22 cellular contexts compared by ENCODE assay signal in genomic region chr3:98529856-98530459, GRCh38. TPM values are rescaled to one million over a fixed set of nuclear protein-coding genes. Genes with fewer than 3 reads are reported as not detected.
A peak's percentile ranks its signal among the peaks of the same experiment; 100 is the strongest.
DNase-seq lines count a peak whose midpoint lies in the region; ATAC-seq and TF ChIP-seq lines count a peak whose summit lies in the region.
"Had no signal": no experiment of that assay in that cellular context is flagged by ENCODE, and none has a peak within 500 bp of the region (broad histone marks: within the 10 kb centered on the region; RNA-seq: fewer than 3 reads in every experiment).

No MANE protein-coding gene starts in this region.

- H3K9me3 Mint-ChIP-seq in activated T-cell treated with anti-CD3 and anti-CD28 coated beads, Interleukin-2, amount 50 U/mL, for 72 hours, result no peaks in the 10 kb centered on the region
- no peaks in the 10 kb centered on the region for H3K9me3 Mint-ChIP-seq in activated T-helper 17 cell treated with anti-CD3 and anti-CD28 coated beads, Interleukin-2, amount 50 U/mL, for 72 hours
- H3K9me3 Mint-ChIP-seq: activated naive CD4-positive, alpha-beta T cell treated with anti-CD3 and anti-CD28 coated beads, Interleukin-2, amount 50 U/mL, for 72 hours; brain; CD14-positive monocyte had no signal

- TF ChIP-seq POLR2A in HCT116 (IDR thresholded peaks at IDR 0.05; ENCODE audit: borderline replicate concordance, extremely low read depth, insufficient read depth, insufficient read length) (no peak), transverse colon (IDR thresholded peaks at IDR 0.05) (no peak)

- in situ Hi-C loops in transverse colon (cut with MboI; ENCODE audit: low pct_ligation_motif_present in 1 of 4, low pct_unique_long_range_greater_than_20kb in 1 of 4, low sequenced_read_pairs in 3 of 4), result no loop called here

- no peak for TF ChIP-seq CTCF in HCT116 (IDR thresholded peaks at IDR 0.05 in 2 of 3, conservative IDR thresholded peaks at IDR 0.05 in 1 of 3; ENCODE audit: borderline replicate concordance in 1 of 3, insufficient read depth in 1 of 3, low read depth in 2 of 3, low read length in 2 of 3)
- TF ChIP-seq CTCF in transverse colon (IDR thresholded peaks at IDR 0.05), result no peak
- no peak for TF ChIP-seq CTCF in GM10248 (IDR thresholded peaks at IDR 0.05; ENCODE audit: control extremely low read depth, extremely low read depth, low read depth, missing control alignments)

- H3K79me2 ChIP-seq in HCT116 (ENCODE audit: insufficient read depth, low read length), result peaks cover 85% of the 10 kb centered on the region

- CTCF ChIA-PET in HCT116 (lab: Charles Lee) (no interaction called here), GM10248 (lab: Yijun Ruan, JAX) (interaction anchor here (1.0 to 1.5 kb wide), 6 partner anchors 12 to 490 kb away, joined by 3 to 5 read pairs (median 4); no protein-coding TSS in a partner anchor)

- RAD21 ChIA-PET in HCT116 (lab: Charles Lee; ENCODE audit: low non-redundant PET in 1 of 2, low total read pairs in 2 of 2, uncharacterized antibody in 2 of 2, unreplicated experiment in 2 of 2), result no interaction called here

- H3K36me3 Mint-ChIP-seq in activated T-cell treated with anti-CD3 and anti-CD28 coated beads, Interleukin-2, amount 50 U/mL, for 72 hours (ENCODE audit: insufficient read depth in 2 of 2), result peaks cover 10 to 14% of the 10 kb centered on the region in 2 donors
- H3K36me3 Mint-ChIP-seq in activated T-helper 17 cell treated with anti-CD3 and anti-CD28 coated beads, Interleukin-2, amount 50 U/mL, for 72 hours (ENCODE audit: low read depth), result peaks cover 86% of the 10 kb centered on the region
- H3K36me3 Mint-ChIP-seq: brain, CD14-positive monocyte had no signal

- no peaks in the 10 kb centered on the region for H3K27me3 ChIP-seq in HCT116 (ENCODE audit: insufficient read depth, low read length)
- H3K27me3 ChIP-seq in transverse colon, result no peaks in the 10 kb centered on the region
- H3K27me3 ChIP-seq: left lung, uterus had no signal

- no peak for DNase-seq in activated T-cell treated with anti-CD3 and anti-CD28 coated beads, Interleukin-2, amount 50 U/mL, for 72 hours
- DNase-seq in activated T-cell treated with anti-CD3 and anti-CD28 coated beads for 4 hours (no peak), HCT116 (ENCODE audit: low read depth, low spot score) (no peak), transverse colon (no peak), GM10248 (ENCODE audit: extremely low spot score) (no peak)
- DNase-seq: activated CD4-positive, CD25-positive, alpha-beta regulatory T cell treated with anti-CD3 and anti-CD28 coated beads, Interleukin-2, amount 50 U/mL, for 72 hours; heart left ventricle; left lung; midbrain; NCI-H1436; small intestine; stimulated activated CD4-positive, alpha-beta T cell treated with anti-CD3 and anti-CD28 coated beads, Interleukin-4, amount 100 ng/mL, for 1 hour; uterus had no signal

- H3K4me1 Mint-ChIP-seq in activated T-cell treated with anti-CD3 and anti-CD28 coated beads, Interleukin-2, amount 50 U/mL, for 72 hours (ENCODE audit: low read depth), result peaks cover 59% of the 10 kb centered on the region
- peaks cover 16% of the 10 kb centered on the region for H3K4me1 Mint-ChIP-seq in activated T-helper 17 cell treated with anti-CD3 and anti-CD28 coated beads, Interleukin-2, amount 50 U/mL, for 72 hours
- H3K4me1 Mint-ChIP-seq: brain had no signal

- H3K4me2 ChIP-seq in HCT116 (ENCODE audit: low read length), result peak overlapping the region; percentile 23

- peak overlapping the region; percentile 8 for H3K27ac Mint-ChIP-seq in activated T-cell treated with anti-CD3 and anti-CD28 coated beads, Interleukin-2, amount 50 U/mL, for 72 hours
- H3K27ac Mint-ChIP-seq in activated T-helper 17 cell treated with anti-CD3 and anti-CD28 coated beads, Interleukin-2, amount 50 U/mL, for 72 hours, result peak overlapping the region; percentile 67
- H3K27ac Mint-ChIP-seq: activated naive CD4-positive, alpha-beta T cell treated with anti-CD3 and anti-CD28 coated beads, Interleukin-2, amount 50 U/mL, for 72 hours; CD14-positive monocyte had no signal

- peak overlapping the region; percentile 44 for H3K27ac ChIP-seq in HCT116 (ENCODE audit: low read depth, low read length)
- peak overlapping the region in 3 of 4 donors; percentile 6 to 34 (median 27) for H3K27ac ChIP-seq in transverse colon
- H3K27ac ChIP-seq: heart left ventricle, left lung, uterus had no signal

- H3K36me3 ChIP-seq in HCT116 (ENCODE audit: control insufficient read depth in 1 of 2, insufficient read depth in 2 of 2, low read length in 2 of 2) (peaks cover 0 to 3% of the 10 kb centered on the region in 2 experiments; a peak in 1 of 4 replicates), transverse colon (no peaks in the 10 kb centered on the region)
- H3K36me3 ChIP-seq: heart left ventricle, left lung, uterus had no signal

- 81 to 82% methylated on average over 8 of the region's 8 CpGs for WGBS in transverse colon (ENCODE audit: low coverage in 1 of 2), 2 donors

- TF ChIP-seq EP300 in transverse colon (IDR thresholded peaks at IDR 0.05; ENCODE audit: low read depth), result no peak

- ATAC-seq in activated T-cell treated with anti-CD3 and anti-CD28 coated beads, Interleukin-2, amount 50 U/mL, for 72 hours (replicated peaks in 1 of 2), result no peak
- ATAC-seq in HCT116, result peak; percentile 40
- no peak for ATAC-seq in activated T-helper 17 cell treated with anti-CD3 and anti-CD28 coated beads, Interleukin-2, amount 50 U/mL, for 72 hours (replicated peaks)
- no peak for ATAC-seq in HG03520 (IDR thresholded peaks at IDR 0.05; ENCODE audit: unreplicated experiment)
- ATAC-seq in HG03139 (IDR thresholded peaks at IDR 0.05; ENCODE audit: unreplicated experiment), result no peak
- ATAC-seq: heart left ventricle, left lung had no signal

- H3K9ac ChIP-seq in HCT116 (ENCODE audit: low read length), result no peak overlapping the region; the same call in 1 of the 2 replicates

- no peaks in the 10 kb centered on the region for H3K9me2 ChIP-seq in HCT116 (ENCODE audit: insufficient read depth)

- no peaks in the 10 kb centered on the region for H4K20me1 ChIP-seq in HCT116 (ENCODE audit: insufficient read depth)

- H3K4me3 ChIP-seq in HCT116 (replicated peaks in 1 of 2; ENCODE audit: low read depth in 1 of 2, low read length in 2 of 2) (no peak overlapping the region), transverse colon (no peak overlapping the region)
- H3K4me3 ChIP-seq: heart left ventricle, left lung, uterus had no signal

- H3K9me3 ChIP-seq in HCT116 (ENCODE audit: control insufficient read depth in 1 of 2, insufficient read depth in 1 of 2, low read depth in 1 of 2, low read length in 2 of 2) (no peaks in the 10 kb centered on the region), transverse colon (no peaks in the 10 kb centered on the region)
- H3K9me3 ChIP-seq: heart left ventricle, left lung, uterus had no signal

- peak overlapping the region; percentile 59 to 70 for H3K4me3 Mint-ChIP-seq in activated T-cell treated with anti-CD3 and anti-CD28 coated beads, Interleukin-2, amount 50 U/mL, for 72 hours
- peak overlapping the region; percentile 63 for H3K4me3 Mint-ChIP-seq in activated T-helper 17 cell treated with anti-CD3 and anti-CD28 coated beads, Interleukin-2, amount 50 U/mL, for 72 hours
- H3K4me3 Mint-ChIP-seq: brain, CD14-positive monocyte had no signal

- POLR2A ChIA-PET in HCT116 (lab: Charles Lee), result no interaction called here
- POLR2A ChIA-PET in GM10248 (lab: Yijun Ruan, JAX), result interaction anchor here (0.8 to 1.0 kb wide), 2 partner anchors 26 to 34 kb away, joined by 3 to 4 read pairs; no protein-coding TSS in a partner anchor

- no peak for TF ChIP-seq RAD21 in HCT116 (IDR thresholded peaks at IDR 0.05; ENCODE audit: low read depth)

- H2AFZ ChIP-seq in HCT116 (ENCODE audit: low read depth, low read length, poor library complexity, severe bottlenecking), result no peak overlapping the region

- H3K27me3 Mint-ChIP-seq in activated T-cell treated with anti-CD3 and anti-CD28 coated beads, Interleukin-2, amount 50 U/mL, for 72 hours (ENCODE audit: low read depth), result no peaks in the 10 kb centered on the region
- no peaks in the 10 kb centered on the region for H3K27me3 Mint-ChIP-seq in activated T-helper 17 cell treated with anti-CD3 and anti-CD28 coated beads, Interleukin-2, amount 50 U/mL, for 72 hours

- peaks cover 49 to 74% of the 10 kb centered on the region in 2 experiments for H3K4me1 ChIP-seq in HCT116 (ENCODE audit: control insufficient read depth in 1 of 2, insufficient read depth in 2 of 2, low read length in 2 of 2)
- no peaks in the 10 kb centered on the region for H3K4me1 ChIP-seq in transverse colon
- H3K4me1 ChIP-seq: heart left ventricle, left lung, uterus had no signal

- BruUV-seq in HCT116 (replicated peaks; lab: Mats Ljungman, UMichigan), result no TSS peak

- intact Hi-C loops in HCT116 (cut with micrococcal nuclease) (no loop called here), transverse colon (cut with DNase I; ENCODE audit: low total_unique reads) (no loop called here)

TF ChIP-seq in HCT116, 20 proteins besides CTCF, POLR2A, EP300 and RAD21:
- no peak for TF ChIP-seq CBX3 (IDR thresholded peaks at IDR 0.05; ENCODE audit: low read depth)

RNA-seq across cellular contexts. Expression of gene GPR15, which starts 1.8 kb away (rescaled TPM):
- 10 to 100 TPM in 1 of 2 donors, 1 to 10 TPM in 1; 4.6 to 24.0 TPM for total RNA-seq in activated T-cell treated with anti-CD3 and anti-CD28 coated beads, Interleukin-2, amount 50 U/mL, for 72 hours
- total RNA-seq in HCT116 (2021; ENCODE audit: unreplicated experiment), result 1.1 TPM
- polyA plus RNA-seq in HCT116 (2012), result 1.1 and 1.6 TPM in 2 replicates
- 10 to 100 TPM; 24.0 to 52.1 TPM for total RNA-seq in activated T-helper 17 cell treated with anti-CD3 and anti-CD28 coated beads, Interleukin-2, amount 50 U/mL, for 72 hours
- total RNA-seq in transverse colon, result 10 to 100 TPM in 1 of 4 donors, 1 to 10 TPM in 2, under 1 TPM in 1; 0.60 to 11.7 (median 5.5) TPM
- total RNA-seq: H1, heart left ventricle, pulmonary artery endothelial cell, uterus had no signal
- polyA plus RNA-seq: CD14-positive monocyte, H1, heart left ventricle had no signal

RNA-seq across cellular contexts. Expression of gene CLDND1, which starts 7.3 kb away (rescaled TPM):
- total RNA-seq in activated T-cell treated with anti-CD3 and anti-CD28 coated beads, Interleukin-2, amount 50 U/mL, for 72 hours, result 100 to 1,000 TPM; 284 to 361 TPM
- total RNA-seq in HCT116 (2021; ENCODE audit: unreplicated experiment) (472 TPM), transverse colon (100 to 1,000 TPM; 105 to 202 (median 162) TPM)
- 307 and 351 TPM in 2 replicates for polyA plus RNA-seq in HCT116 (2012)
- 100 to 1,000 TPM; 300 to 381 TPM for total RNA-seq in activated T-helper 17 cell treated with anti-CD3 and anti-CD28 coated beads, Interleukin-2, amount 50 U/mL, for 72 hours

RNA-seq across cellular contexts. Expression of gene OR5K2, which starts 32.5 kb away (rescaled TPM):
- total RNA-seq in activated T-cell treated with anti-CD3 and anti-CD28 coated beads, Interleukin-2, amount 50 U/mL, for 72 hours, result not detected
- total RNA-seq in HCT116 (2021; ENCODE audit: unreplicated experiment) (not detected), transverse colon (not detected)
- not detected in 2 replicates for polyA plus RNA-seq in HCT116 (2012)
- total RNA-seq in activated T-helper 17 cell treated with anti-CD3 and anti-CD28 coated beads, Interleukin-2, amount 50 U/mL, for 72 hours, result not detected
- total RNA-seq: activated naive CD4-positive, alpha-beta T cell treated with anti-CD3 and anti-CD28 coated beads, Interleukin-2, amount 50 U/mL, for 72 hours; H1; heart left ventricle; left lung; pulmonary artery endothelial cell; subcutaneous adipose tissue; uterus had no signal
- polyA plus RNA-seq: CD14-positive monocyte, H1, heart left ventricle, small intestine had no signal
